ENCODE assay signal across 17 cellular contexts in the genomic region with DNA sequence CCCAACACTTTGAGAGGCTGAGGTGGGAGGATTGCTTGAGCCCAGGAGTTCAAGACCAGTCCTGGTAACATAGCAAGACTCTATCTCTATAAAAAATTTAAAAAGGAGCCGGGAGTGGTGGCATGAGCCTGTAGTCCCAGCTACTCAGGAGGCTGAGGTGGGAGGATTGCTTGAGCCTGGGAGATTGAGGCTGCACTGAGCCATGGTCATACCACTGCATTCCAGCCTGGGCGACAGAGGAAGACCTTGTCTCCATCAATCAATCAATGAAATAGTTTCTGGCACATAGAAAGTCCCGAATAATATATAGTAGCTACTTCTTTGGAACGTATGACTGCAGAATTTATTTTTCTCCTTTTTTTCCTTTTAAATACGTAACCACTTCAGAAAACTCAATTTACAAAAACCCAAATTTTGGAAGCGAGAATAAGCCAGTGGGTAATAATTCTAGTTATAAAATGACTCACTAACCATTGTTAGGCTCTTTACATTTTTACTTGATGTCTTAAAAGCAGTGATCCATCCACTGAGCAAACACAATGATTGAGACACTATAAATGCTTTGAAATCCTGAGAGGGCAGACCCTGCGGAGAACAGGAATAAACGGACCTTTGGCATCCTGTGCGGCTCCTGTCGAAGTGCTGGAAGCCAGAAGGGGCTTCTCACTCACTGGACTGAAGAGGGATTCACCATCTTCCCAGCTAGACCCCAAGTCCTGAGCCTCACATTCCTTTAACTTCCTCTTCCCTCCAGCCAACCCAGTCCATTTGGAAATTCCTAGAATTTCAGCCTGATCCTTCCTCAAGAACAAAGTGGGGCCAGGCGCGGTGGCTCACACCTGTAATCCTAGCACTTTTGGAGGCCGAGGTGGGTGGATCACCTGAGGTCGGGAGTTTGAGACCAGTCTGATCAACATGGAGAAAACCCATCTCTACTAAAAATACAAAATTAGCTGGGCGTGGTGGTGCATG.
DNase-seq lines count a peak whose midpoint lies in the region; ATAC-seq, FAIRE-seq and TF ChIP-seq lines count a peak whose summit lies in the region.
"Had no signal": no experiment of that assay in that cellular context is flagged by ENCODE, and none has a peak within 500 bp of the region (broad histone marks: within the 10 kb centered on the region; RNA-seq: fewer than 3 reads in every experiment).

No MANE protein-coding gene starts in this region.

- H4K91ac ChIP-seq in H1 (replicated peaks; ENCODE audit: insufficient read length, low read length) = no peak overlapping the region

- ATAC-seq in aorta (ENCODE audit: low FRiP score) = no peak

- TF ChIP-seq CTCF in H1 (IDR thresholded peaks at IDR 0.05; ENCODE audit: control extremely low read depth in 1 of 3, insufficient read depth in 1 of 3, low read depth in 1 of 3, low read length in 3 of 3) (no peak), osteoblast (IDR thresholded peaks at IDR 0.05; ENCODE audit: extremely low read depth, low read depth, low read length) (no peak)

- H3K27me3 ChIP-seq in H1 (replicated peaks in 1 of 4; ENCODE audit: control insufficient read depth in 3 of 4, extremely low read depth in 1 of 4, insufficient read depth in 3 of 4, low read length in 3 of 4) = no peaks in the 10 kb centered on the region
- H3K27me3 ChIP-seq in osteoblast (ENCODE audit: insufficient read depth, low read length) = no peaks in the 10 kb centered on the region
- no peaks in the 10 kb centered on the region for H3K27me3 ChIP-seq in aorta (ENCODE audit: control insufficient read depth in 1 of 2, insufficient read depth in 2 of 2, low read length in 1 of 2)
- H3K27me3 ChIP-seq: body of pancreas had no signal

- H4K20me1 ChIP-seq in H1 (replicated peaks in 1 of 2; ENCODE audit: control insufficient read depth in 1 of 2, insufficient read depth in 2 of 2, low read length in 2 of 2) = no peaks in the 10 kb centered on the region
- H4K20me1 ChIP-seq in osteoblast (ENCODE audit: insufficient read depth, low read length) = no peaks in the 10 kb centered on the region

- no peak for TF ChIP-seq POLR2A in H1 (IDR thresholded peaks at IDR 0.05; ENCODE audit: control extremely low read depth in 1 of 2, low read depth in 2 of 2, low read length in 2 of 2)

- H3K27ac ChIP-seq in H1 (ENCODE audit: low read depth, low read length) (no peak overlapping the region), osteoblast (ENCODE audit: low read depth, low read length) (peak overlapping the region; percentile 86), aorta (ENCODE audit: low read depth in 1 of 2, low read length in 2 of 2) (no peak overlapping the region)
- H3K27ac ChIP-seq: body of pancreas, GM23248 had no signal

- H2AFZ ChIP-seq in H1 (ENCODE audit: low read length) = no peak overlapping the region
- H2AFZ ChIP-seq in osteoblast (ENCODE audit: low read length) = peak overlapping the region; percentile 44
- H2AFZ ChIP-seq: GM23248 had no signal

- H3K4me3 ChIP-seq in H1 (ENCODE audit: extremely low read depth in 1 of 4, insufficient read depth in 2 of 4, low read depth in 3 of 4, low read length in 4 of 4) = no peak overlapping the region
- peak overlapping the region; percentile 2 for H3K4me3 ChIP-seq in osteoblast (ENCODE audit: insufficient read depth, low read length)
- H3K4me3 ChIP-seq in aorta (ENCODE audit: low read length in 2 of 2) = no peak overlapping the region
- H3K4me3 ChIP-seq: body of pancreas, GM23248 had no signal

- H2BK120ac ChIP-seq in H1 (replicated peaks; ENCODE audit: low read depth, low read length) = no peak overlapping the region

- peak overlapping the region; percentile 85 for H2BK12ac ChIP-seq in H1 (ENCODE audit: low read depth, low read length)

- in situ Hi-C loops in Caki2 (cut with HindIII; ENCODE audit: low pct_unique_long_range_greater_than_20kb, low sequenced_read_pairs) = no loop called here

- no peak overlapping the region for H3K4ac ChIP-seq in H1 (replicated peaks; ENCODE audit: insufficient read length, low read depth, low read length)

- no peak overlapping the region for H3K18ac ChIP-seq in H1 (ENCODE audit: extremely low read depth, low read length)

- no peaks in the 10 kb centered on the region for H3K36me3 ChIP-seq in H1 (ENCODE audit: control insufficient read depth in 2 of 4, insufficient read depth in 4 of 4, low read length in 3 of 4)
- H3K36me3 ChIP-seq in osteoblast (ENCODE audit: insufficient read depth, low read length) = no peaks in the 10 kb centered on the region
- no peaks in the 10 kb centered on the region for H3K36me3 ChIP-seq in aorta (ENCODE audit: control insufficient read depth in 1 of 2, insufficient read depth in 2 of 2, low read length in 1 of 2)

- peak; percentile 99 for TF ChIP-seq EP300 in Ishikawa (IDR thresholded peaks at IDR 0.05; ENCODE audit: borderline replicate concordance)
- TF ChIP-seq EP300 in H1 (IDR thresholded peaks at IDR 0.05; ENCODE audit: borderline replicate concordance in 1 of 2, low read depth in 2 of 2, low read length in 2 of 2) = no peak

- H2BK20ac ChIP-seq in H1 (ENCODE audit: low read length) = peak overlapping the region; percentile 75; the same call in 1 of the 2 replicates

- peak; percentile 11 for TF ChIP-seq RAD21 in Ishikawa (IDR thresholded peaks at IDR 0.05; ENCODE audit: low read depth)
- TF ChIP-seq RAD21 in H1 (IDR thresholded peaks at IDR 0.05 in 1 of 2, conservative IDR thresholded peaks at IDR 0.05 in 1 of 2; ENCODE audit: low read depth in 2 of 2, low read length in 2 of 2) = no peak

- H3K23ac ChIP-seq in H1 (ENCODE audit: insufficient read length) = no peak overlapping the region

- H4K5ac ChIP-seq in H1 (ENCODE audit: insufficient read length, low read depth, low read length) = no peak overlapping the region

- no peak overlapping the region for H4K8ac ChIP-seq in H1 (ENCODE audit: extremely low read depth, insufficient read depth, low read length)

- peak overlapping the region; percentile 13; the same call in 1 of the 2 replicates for H2BK5ac ChIP-seq in H1 (ENCODE audit: low read depth, low read length)

- FAIRE-seq in H1 (lab: Jason Lieb, UNC) = no peak
- FAIRE-seq: islet of Langerhans, TTC549 had no signal

- H3K79me2 ChIP-seq in H1 (ENCODE audit: control insufficient read depth in 1 of 2, insufficient read depth in 2 of 2, low read length in 2 of 2) = no peaks in the 10 kb centered on the region
- H3K79me2 ChIP-seq in osteoblast (ENCODE audit: insufficient read depth, low read length) = no peaks in the 10 kb centered on the region

- 91 to 100% methylated on average over 1 to 15 of the region's 15 CpGs for WGBS in H1 (ENCODE audit: extremely low coverage in 1 of 2, insufficient coverage in 1 of 2, insufficient read length in 1 of 2, insufficient replicate concordance in 2 of 2, low coverage in 1 of 2, low lambda C conversion rate in 2 of 2, missing lambda C conversion rate in 1 of 2), 2 experiments
- WGBS in aorta, 2 donors = 87 to 88% methylated on average over 15 of the region's 15 CpGs

- H3K4me1 ChIP-seq in H1 (replicated peaks in 1 of 4; ENCODE audit: control insufficient read depth in 3 of 4, insufficient read depth in 4 of 4, low read length in 3 of 4) = peaks cover 0 to 14% (median 12%) of the 10 kb centered on the region in 4 experiments; a peak in 4 of 7 replicates
- peaks cover 24% of the 10 kb centered on the region for H3K4me1 ChIP-seq in osteoblast (ENCODE audit: insufficient read depth, low read length)
- no peaks in the 10 kb centered on the region for H3K4me1 ChIP-seq in aorta (ENCODE audit: control insufficient read depth in 1 of 2, insufficient read depth in 2 of 2, low read length in 2 of 2)
- H3K4me1 ChIP-seq: body of pancreas had no signal

- H3K56ac ChIP-seq in H1 (replicated peaks; ENCODE audit: insufficient read length, low read depth, low read length) = no peak overlapping the region

- no peaks in the 10 kb centered on the region; the same call in 1 of the 2 replicates for H3K23me2 ChIP-seq in H1 (ENCODE audit: low read depth, low read length)

- POLR2A ChIA-PET in H1 (lab: Charles Lee; ENCODE audit: partially characterized antibody) = interaction anchor here (0.7 to 8.2 kb wide), 10 partner anchors 8 to 106 kb away, joined by 3 to 43 read pairs (median 4); a partner anchor contains a TSS

- DNase-seq in Caki2 (ENCODE audit: low read depth) (peak; percentile 49), H1 (ENCODE audit: low read depth in 1 of 2, low spot score in 2 of 2) (no peak), osteoblast (ENCODE audit: insufficient read length, low spot score, missing footprints) (peak; percentile 86), NCI-H1694 (lab: John Stamatoyannopoulos, UW) (no peak), aorta (no peak), NCI-H526 (lab: John Stamatoyannopoulos, UW) (no peak)
- DNase-seq: activated naive CD4-positive, alpha-beta T cell treated with Interleukin-2 at 50 U/mL for 16 hours; cortex of kidney; KBM-7; NCI-H2081 treated with DMSO at 0.1 percent for 48 hours; NCI-H524; stimulated activated CD4-positive, alpha-beta T cell treated with anti-CD3 and anti-CD28 coated beads, Interleukin-2, amount 100 ng/mL, for 48 hours had no signal

- H3K9me3 ChIP-seq in H1 (ENCODE audit: insufficient read depth in 2 of 2, low read depth in 1 of 2, low read length in 1 of 2) (peaks cover 0 to 5% of the 10 kb centered on the region in 2 experiments; a peak in 2 of 4 replicates), osteoblast (ENCODE audit: low read depth, low read length) (no peaks in the 10 kb centered on the region), aorta (ENCODE audit: control insufficient read depth, low read length) (no peaks in the 10 kb centered on the region)
- H3K9me3 ChIP-seq: body of pancreas had no signal

- H2BK15ac ChIP-seq in H1 (ENCODE audit: low read length) = no peak overlapping the region

- CTCF ChIA-PET in H1 (lab: Charles Lee; ENCODE audit: partially characterized antibody) = interaction anchor here (0.6 to 2.2 kb wide), 11 partner anchors 8 to 88 kb away, joined by 3 to 8 read pairs (median 4); no protein-coding TSS in a partner anchor

- H3K14ac ChIP-seq in H1 (ENCODE audit: insufficient read length) = no peak overlapping the region

- H3K79me1 ChIP-seq in H1 (ENCODE audit: low read depth, low read length) = no peaks in the 10 kb centered on the region

- H3K9ac ChIP-seq in H1 (replicated peaks in 1 of 4; ENCODE audit: extremely low read depth in 1 of 4, low read depth in 3 of 4, low read length in 3 of 4) = no peak overlapping the region
- H3K9ac ChIP-seq: GM23248 had no signal

- H2AK5ac ChIP-seq in H1 (ENCODE audit: low read depth, low read length) = no peak overlapping the region

- H3K4me2 ChIP-seq in H1 (ENCODE audit: insufficient read depth in 1 of 2, low read depth in 2 of 2, low read length in 2 of 2) = no peak overlapping the region
- H3K4me2 ChIP-seq in osteoblast (ENCODE audit: insufficient read depth, low read length) = peak overlapping the region; percentile 53

- intact Hi-C loops in aorta (cut with DNase I) = no loop called here

TF ChIP-seq in Ishikawa, 13 proteins besides CTCF, POLR2A, EP300 and RAD21 (continues in another document):
- peak; percentile 13; the same call in 1 of the 2 replicates for TF ChIP-seq YY1 (IDR thresholded peaks at IDR 0.05; ENCODE audit: low read depth)
- TF ChIP-seq CEBPB (IDR thresholded peaks at IDR 0.05) = peak; percentile 74
- TF ChIP-seq TCF12 (IDR thresholded peaks at IDR 0.05; ENCODE audit: low read depth) = peak; percentile 94

TF ChIP-seq in H1, 55 proteins besides CTCF, POLR2A, EP300 and RAD21 (continues in another document):
- TF ChIP-seq KDM4A (IDR thresholded peaks at IDR 0.05; ENCODE audit: low read depth, low read length, severe bottlenecking) = no peak
- no peak for TF ChIP-seq NANOG (IDR thresholded peaks at IDR 0.05; ENCODE audit: insufficient read depth, low read depth, low read length, poor library complexity, severe bottlenecking)

Comparison
In these comparisons a context has a peak if more than half of its experiments do, and no peak if none do; other contexts are left out.
1. DNase-seq: peak in Caki2 (single experiment) and osteoblast (single experiment); none in H1 (0 of 2), NCI-H1694 (single experiment), aorta (0 of 2) and NCI-H526 (0 of 2).